ENCODE assay signal across 12 cellular contexts in genomic region chr19:12930002-12930645, GRCh38. TPM values are rescaled to one million over a fixed set of nuclear protein-coding genes. Genes with fewer than 3 reads are reported as not detected.
"Had no signal": no experiment of that assay in that cellular context is flagged by ENCODE, and none has a peak within 500 bp of the region (broad histone marks: within the 10 kb centered on the region; RNA-seq: fewer than 3 reads in every experiment).

No MANE protein-coding gene starts in this region.

- H3K4me3 Mint-ChIP-seq: activated T-cell treated with anti-CD3 and anti-CD28 coated beads, Interleukin-2, amount 50 U/mL, for 4 hours had no signal

- H3K27me3 ChIP-seq: adrenal gland, esophagus squamous epithelium, right atrium auricular region, vagina had no signal

- H3K27me3 Mint-ChIP-seq: naive thymus-derived CD4-positive, alpha-beta T cell had no signal

- H3K9me3 Mint-ChIP-seq: activated T-cell treated with anti-CD3 and anti-CD28 coated beads, Interleukin-2, amount 50 U/mL, for 4 hours; naive thymus-derived CD4-positive, alpha-beta T cell had no signal

- DNase-seq: activated gamma-delta T cell; activated T-cell treated with anti-CD3 and anti-CD28 coated beads, Interleukin-2, amount 50 U/mL, for 4 hours; esophagus squamous epithelium; foreskin fibroblast; naive thymus-derived CD4-positive, alpha-beta T cell; nucleus accumbens; small intestine had no signal

- ATAC-seq: activated T-cell treated with anti-CD3 and anti-CD28 coated beads, Interleukin-2, amount 50 U/mL, for 4 hours; naive thymus-derived CD4-positive, alpha-beta T cell had no signal

- H3K27ac ChIP-seq: adrenal gland, esophagus squamous epithelium, right atrium auricular region, vagina had no signal

- H3K9me3 ChIP-seq: adrenal gland, esophagus squamous epithelium, right atrium auricular region, vagina had no signal

- H3K4me3 ChIP-seq: adrenal gland, esophagus squamous epithelium, right atrium auricular region, vagina had no signal

RNA-seq across cellular contexts. Expression of gene SYCE2, which starts 11.0 kb away (rescaled TPM):
- total RNA-seq: cardiac septum, posterior vena cava, right atrium auricular region, vagina had no signal
